8 cellular contexts compared by ENCODE assay signal in the genomic region with DNA sequence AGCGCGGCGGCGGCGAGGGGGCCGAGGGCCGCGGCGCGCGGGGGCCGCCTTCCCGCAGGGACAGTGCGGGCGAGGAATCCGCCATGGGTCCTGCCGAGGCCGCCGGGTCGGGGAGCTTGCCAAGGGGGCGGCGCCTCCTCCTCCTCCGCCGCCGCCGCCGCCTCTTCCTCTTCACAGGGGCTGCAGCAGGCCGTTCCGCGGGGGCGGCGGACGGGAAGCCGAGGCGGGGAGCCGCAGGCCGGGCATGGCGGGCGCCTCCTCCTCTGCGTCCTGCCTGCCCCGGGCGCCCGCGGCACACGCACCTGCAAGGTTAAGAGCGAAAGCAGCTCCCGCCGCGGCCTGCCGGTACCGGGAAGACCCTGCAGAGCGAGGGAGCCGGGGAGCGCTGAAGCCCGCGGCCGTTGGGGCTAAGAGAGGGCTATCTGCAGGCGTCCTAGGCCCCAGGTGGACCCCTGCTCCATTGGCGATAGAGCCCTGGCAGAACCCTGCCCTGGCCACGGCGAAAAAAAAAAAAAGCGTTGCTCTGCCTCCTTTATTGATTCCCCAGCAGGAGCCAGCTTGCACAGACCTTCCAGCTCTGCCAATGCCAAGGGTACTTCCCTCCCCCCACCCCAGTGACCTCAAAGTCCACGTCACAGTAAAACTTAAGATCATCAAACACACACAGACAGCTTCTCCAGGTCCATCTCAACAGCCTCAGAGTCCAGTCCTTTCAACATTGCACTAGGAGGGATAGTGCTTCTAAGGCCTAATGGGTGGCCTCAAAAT. TPM values are rescaled to one million over a fixed set of nuclear protein-coding genes. Genes with fewer than 3 reads are reported as not detected.
A peak's percentile ranks its signal among the peaks of the same experiment; 100 is the strongest.
DNase-seq lines count a peak whose midpoint lies in the region; ATAC-seq and TF ChIP-seq lines count a peak whose summit lies in the region.

Gene LYSMD2, minus strand, starts transcription at position 118 of the 768 bp plus-strand sequence. Its CDS starts 33 bp downstream, at position 85.

- H3K4me1 ChIP-seq in stomach: peaks cover 13 to 52% (median 38%) of the 10 kb centered on the region in 4 donors

- peak within 1 kb of the TSS; percentile 85 to 97 for H3K27ac Mint-ChIP-seq in natural killer cell

- H3K4me3 ChIP-seq in stomach: peak within 1 kb of the TSS; percentile 86 to 97 (median 88)

- ATAC-seq in GM18505 (IDR thresholded peaks at IDR 0.05; ENCODE audit: unreplicated experiment): peak; percentile 50
- ATAC-seq in HG03097 (IDR thresholded peaks at IDR 0.05; ENCODE audit: low FRiP score, unreplicated experiment): peak; percentile 32
- peak; percentile 37 to 65 (median 59) for ATAC-seq in natural killer cell

- TF ChIP-seq EP300 in stomach (IDR thresholded peaks at IDR 0.05): no peak

- peak within 1 kb of the TSS; percentile 80 to 98 (median 91) for H3K27ac ChIP-seq in stomach

- TF ChIP-seq CTCF in natural killer cell (IDR thresholded peaks at IDR 0.05) (no peak), stomach (IDR thresholded peaks at IDR 0.05) (no peak)

- peaks cover 2 to 5% of the 10 kb centered on the region in 2 donors for H3K27me3 Mint-ChIP-seq in natural killer cell (ENCODE audit: low read depth in 2 of 2)

- peak within 1 kb of the TSS; percentile 91 for H3K4me3 Mint-ChIP-seq in natural killer cell

- TF ChIP-seq POLR2A in GM18505 (IDR thresholded peaks at IDR 0.05; ENCODE audit: borderline replicate concordance, extremely low read depth, insufficient read depth, insufficient read length): peak; percentile 66
- no peak for TF ChIP-seq POLR2A in stomach (IDR thresholded peaks at IDR 0.05)

- no peak for DNase-seq in A172 (ENCODE audit: low spot score)
- peak; percentile 65 for DNase-seq in OCI-M1 (lab: John Stamatoyannopoulos, UW)
- peak; percentile 23 to 53 for DNase-seq in activated T-helper 1 cell treated with anti-CD3 and anti-CD28 coated beads, Interleukin-2, amount 50 U/mL, for 16 hours (ENCODE audit: low read depth in 1 of 2, low spot score in 1 of 2)
- DNase-seq in fibroblast of peridontal ligament (ENCODE audit: extremely low read depth): peak; percentile 48
- peak; percentile 52 for DNase-seq in natural killer cell
- peak; percentile 78 for DNase-seq in stomach

- WGBS in stomach, 5 donors: 0 to 1% (median 0%) methylated on average over 26 to 63 of the region's 63 CpGs

- no peaks in the 10 kb centered on the region for H3K9me3 Mint-ChIP-seq in natural killer cell

- peaks cover 43 to 45% of the 10 kb centered on the region in 2 donors for H3K4me1 Mint-ChIP-seq in natural killer cell

- no peaks in the 10 kb centered on the region for H3K36me3 Mint-ChIP-seq in natural killer cell

- no peaks in the 10 kb centered on the region for H3K36me3 ChIP-seq in stomach

- H3K27me3 ChIP-seq in stomach: no peaks in the 10 kb centered on the region

- H3K9me3 ChIP-seq in stomach: no peaks in the 10 kb centered on the region

- intact Hi-C loops in natural killer cell (cut with micrococcal nuclease) (loop anchor here (5.0 to 10.0 kb wide), 2 partner anchors 87 to 235 kb away; partner anchors contain the start of genes LEO1 and TMOD3), stomach (cut with DNase I; ENCODE audit: low total_unique reads) (no loop called here)

RNA-seq across cellular contexts. Expression of gene LYSMD2, which starts in this region (rescaled TPM):
- total RNA-seq in A172 (2014; rRNA removed; shearing (Covaris generic)): 25.9 and 27.3 TPM in 2 replicates
- total RNA-seq in natural killer cell: 10 to 100 TPM in 1 of 3 donors, 1 to 10 TPM in 2; 8.1 to 13.6 (median 8.6) TPM
- total RNA-seq in stomach: 10 to 100 TPM in 3 of 5 donors, 1 to 10 TPM in 1, not detected in 1; 4.8 to 24.9 (median 14.6) TPM
- 10 to 100 TPM; 10.7 to 12.2 (median 11.7) TPM for polyA plus RNA-seq in stomach
